Comparison of ENCODE assay signal across 14 cellular contexts in genomic region chr3:157155591-157155990, GRCh38. TPM values are rescaled to one million over a fixed set of nuclear protein-coding genes. Genes with fewer than 3 reads are reported as not detected.
DNase-seq lines count a peak whose midpoint lies in the region; ATAC-seq and TF ChIP-seq lines count a peak whose summit lies in the region.
"Had no signal": no experiment of that assay in that cellular context is flagged by ENCODE, and none has a peak within 500 bp of the region (broad histone marks: within the 10 kb centered on the region; RNA-seq: fewer than 3 reads in every experiment).

No MANE protein-coding gene starts in this region.

- no peaks in the 10 kb centered on the region for H3K9me3 ChIP-seq in PC-9 (ENCODE audit: insufficient read depth, low read depth)
- no peaks in the 10 kb centered on the region for H3K9me3 ChIP-seq in endodermal cell (ENCODE audit: control insufficient read depth, low read length)
- no peaks in the 10 kb centered on the region for H3K9me3 ChIP-seq in body of pancreas
- H3K9me3 ChIP-seq: tibial artery had no signal

- no peaks in the 10 kb centered on the region for H3K9me2 ChIP-seq in PC-9 (ENCODE audit: insufficient read depth)

- DNase-seq in activated CD4-positive, alpha-beta T cell treated with anti-CD3 and anti-CD28 coated beads for 36 hours, result no peak
- no peak for DNase-seq in activated CD4-positive, alpha-beta T cell treated with anti-CD3 and anti-CD28 coated beads, Interleukin-2, amount 50 U/mL, for 48 hours
- DNase-seq in PC-9 (no peak), endodermal cell (no peak), retinal pigment epithelial cell (ENCODE audit: low read depth) (no peak), body of pancreas (no peak)
- DNase-seq: activated CD4-positive, alpha-beta T cell treated with anti-CD3 and anti-CD28 coated beads for 4 hours; caudate nucleus; hippocampal formation; NCI-H187; stimulated activated CD4-positive, alpha-beta T cell treated with anti-CD3 and anti-CD28 coated beads, Interleukin-2, amount 100 ng/mL, for 48 hours; tibial artery had no signal

- peak overlapping the region; percentile 84 for H3K4me3 Mint-ChIP-seq in activated CD4-positive, alpha-beta T cell treated with anti-CD3 and anti-CD28 coated beads for 36 hours
- H3K4me3 Mint-ChIP-seq in endodermal cell, result peak overlapping the region; percentile 21

- POLR2A ChIA-PET in activated CD4-positive, alpha-beta T cell treated with anti-CD3 and anti-CD28 coated beads for 36 hours (lab: Charles Lee), result interaction anchor here (2.0 kb wide), 1 partner anchor 8 kb away, joined by 13 read pairs; no protein-coding TSS in a partner anchor
- POLR2A ChIA-PET in PC-9 (lab: Charles Lee; ENCODE audit: unreplicated experiment), result interaction anchor here (0.5 to 0.6 kb wide), 2 partner anchors 476 to 830 kb away, joined by 4 to 10 read pairs; no protein-coding TSS in a partner anchor

- CTCF ChIA-PET in activated CD4-positive, alpha-beta T cell treated with anti-CD3 and anti-CD28 coated beads for 36 hours (lab: Charles Lee), result interaction anchor here (0.7 to 3.1 kb wide), 5 partner anchors 13 to 82 kb away, joined by 3 to 13 read pairs (median 4); no protein-coding TSS in a partner anchor
- CTCF ChIA-PET in PC-9 (lab: Charles Lee), result no interaction called here

- H3K9ac ChIP-seq in endodermal cell (ENCODE audit: extremely low read depth, low read length, poor library complexity, severe bottlenecking), result peak overlapping the region; percentile 1

- peaks cover 45% of the 10 kb centered on the region for H3K4me1 ChIP-seq in PC-9 (replicated peaks; ENCODE audit: insufficient read depth)
- H3K4me1 ChIP-seq in endodermal cell (ENCODE audit: control insufficient read depth, insufficient read depth, low read length), result no peaks in the 10 kb centered on the region
- peaks cover 56% of the 10 kb centered on the region for H3K4me1 ChIP-seq in body of pancreas

- TF ChIP-seq CTCF in PC-9 (conservative IDR thresholded peaks at IDR 0.05) (no peak), endodermal cell (conservative IDR thresholded peaks at IDR 0.05) (no peak), retinal pigment epithelial cell (conservative IDR thresholded peaks at IDR 0.05; ENCODE audit: low read depth, low read length) (no peak), body of pancreas (IDR thresholded peaks at IDR 0.05) (no peak)

- peak overlapping the region; percentile 82 for H3K27ac Mint-ChIP-seq in activated CD4-positive, alpha-beta T cell treated with anti-CD3 and anti-CD28 coated beads for 36 hours
- H3K27ac Mint-ChIP-seq in endodermal cell, result no peak overlapping the region

- intact Hi-C loops in activated CD4-positive, alpha-beta T cell treated with anti-CD3 and anti-CD28 coated beads for 36 hours (cut with DNase I, micrococcal nuclease), result no loop called here
- intact Hi-C loops in PC-9 (cut with micrococcal nuclease; ENCODE audit: unreplicated experiment), result no loop called here
- intact Hi-C loops in body of pancreas (cut with DNase I), result no loop called here

- no peak for TF ChIP-seq POLR2A in body of pancreas (IDR thresholded peaks at IDR 0.05)

- H3K9me3 Mint-ChIP-seq in activated CD4-positive, alpha-beta T cell treated with anti-CD3 and anti-CD28 coated beads for 36 hours (ENCODE audit: low read depth), result no peaks in the 10 kb centered on the region
- H3K9me3 Mint-ChIP-seq in endodermal cell, result no peaks in the 10 kb centered on the region

- H3K4me3 ChIP-seq in PC-9, result peak overlapping the region; percentile 93; the same call in 1 of the 2 replicates
- peak overlapping the region; percentile 97 for H3K4me3 ChIP-seq in endodermal cell (ENCODE audit: low read length)
- H3K4me3 ChIP-seq in retinal pigment epithelial cell (ENCODE audit: low read length), result peak overlapping the region; percentile 82
- no peak overlapping the region for H3K4me3 ChIP-seq in body of pancreas

- no TSS peak for BruUV-seq in PC-9 (replicated peaks; lab: Mats Ljungman, UMichigan)

- peaks cover 84% of the 10 kb centered on the region for H3K36me3 Mint-ChIP-seq in activated CD4-positive, alpha-beta T cell treated with anti-CD3 and anti-CD28 coated beads for 36 hours (ENCODE audit: low read depth)
- H3K36me3 Mint-ChIP-seq in endodermal cell (ENCODE audit: low read depth), result peaks cover 78% of the 10 kb centered on the region

- H4K20me1 ChIP-seq in PC-9 (ENCODE audit: insufficient read depth), result peaks cover 86% of the 10 kb centered on the region

- peak overlapping the region; percentile 96 for H3K4me2 ChIP-seq in PC-9

- peaks cover 85% of the 10 kb centered on the region for H3K36me3 ChIP-seq in PC-9 (ENCODE audit: low read depth)
- H3K36me3 ChIP-seq in endodermal cell (ENCODE audit: control insufficient read depth, insufficient read depth, low read length), result peaks cover 85% of the 10 kb centered on the region
- peaks cover 4 to 22% of the 10 kb centered on the region in 2 donors for H3K36me3 ChIP-seq in body of pancreas (replicated peaks in 1 of 2; ENCODE audit: insufficient read depth in 1 of 2, low read depth in 2 of 2)

- peaks cover 92% of the 10 kb centered on the region for H3F3A ChIP-seq in PC-9 (ENCODE audit: insufficient read depth, low read depth)

- H3K79me2 ChIP-seq in PC-9 (ENCODE audit: low read depth), result peaks cover 92% of the 10 kb centered on the region

- 0 out of 2 replicates have a peak overlapping the region, but pooled peaks have one; percentile 5 for H3K27ac ChIP-seq in PC-9
- no peak overlapping the region for H3K27ac ChIP-seq in endodermal cell (ENCODE audit: low read depth, low read length)
- no peak overlapping the region for H3K27ac ChIP-seq in body of pancreas
- H3K27ac ChIP-seq: tibial artery had no signal

- ATAC-seq in activated CD4-positive, alpha-beta T cell treated with anti-CD3 and anti-CD28 coated beads for 36 hours, result no peak
- no peak for ATAC-seq in body of pancreas
- ATAC-seq in GM19463 (IDR thresholded peaks at IDR 0.05; ENCODE audit: unreplicated experiment), result no peak
- no peak for ATAC-seq in HG03439 (IDR thresholded peaks at IDR 0.05; ENCODE audit: unreplicated experiment)

- WGBS in endodermal cell (ENCODE audit: insufficient coverage in 1 of 2, insufficient read length in 1 of 2), 2 experiments, result 94 to 100% methylated on average over 1 to 3 of the region's 3 CpGs
- 34 to 36% methylated on average over 3 of the region's 3 CpGs for whole genome bisulfite sequencing in body of pancreas, 2 donors

- H2AFZ ChIP-seq in PC-9, result no peak overlapping the region

- H3K27me3 Mint-ChIP-seq in activated CD4-positive, alpha-beta T cell treated with anti-CD3 and anti-CD28 coated beads for 36 hours, result no peaks in the 10 kb centered on the region
- no peaks in the 10 kb centered on the region for H3K27me3 Mint-ChIP-seq in endodermal cell (ENCODE audit: insufficient read depth)

- peaks cover 62% of the 10 kb centered on the region for H3K4me1 Mint-ChIP-seq in activated CD4-positive, alpha-beta T cell treated with anti-CD3 and anti-CD28 coated beads for 36 hours
- H3K4me1 Mint-ChIP-seq in endodermal cell, result peaks cover 43% of the 10 kb centered on the region

- H3K27me3 ChIP-seq in PC-9 (ENCODE audit: insufficient read depth, low read depth) (no peaks in the 10 kb centered on the region), endodermal cell (ENCODE audit: control insufficient read depth, insufficient read depth, low read length, poor library complexity, severe bottlenecking) (no peaks in the 10 kb centered on the region), body of pancreas (no peaks in the 10 kb centered on the region)
- H3K27me3 ChIP-seq: tibial artery had no signal

RNA-seq across cellular contexts. Expression of gene CCNL1, which starts 4.4 kb away (rescaled TPM):
- 100 to 1,000 TPM; 163 to 215 TPM for total RNA-seq in activated CD4-positive, alpha-beta T cell treated with anti-CD3 and anti-CD28 coated beads for 36 hours
- total RNA-seq in PC-9 (2021) (91.3 and 101 TPM in 2 replicates), endodermal cell (100 to 1,000 TPM in 1 of 2 donors, 10 to 100 TPM in 1; 97.4 to 128 TPM), body of pancreas (100 to 1,000 TPM; 194 to 196 TPM)
- polyA plus RNA-seq in endodermal cell (2013, experiment 1 of 2), result 100 TPM
- 80.9 TPM for polyA plus RNA-seq in endodermal cell (2013, experiment 2 of 2)

Comparison
In these comparisons a context has a peak if more than half of its experiments do, and no peak if none do; other contexts are left out.
1. H3K4me3 ChIP-seq: peak in PC-9 (single experiment), endodermal cell (single experiment) and retinal pigment epithelial cell (single experiment); none in body of pancreas (0 of 2).